Comparison of ENCODE assay signal across 8 cellular contexts in genomic region chr20:53934421-53935352, GRCh38.
DNase-seq lines count a peak whose midpoint lies in the region; ATAC-seq, FAIRE-seq and TF ChIP-seq lines count a peak whose summit lies in the region.

No MANE protein-coding gene starts in this region.

- H3K4me1 ChIP-seq in adipocyte (ENCODE audit: control insufficient read depth, insufficient read depth, low read length) (peaks cover 41% of the 10 kb centered on the region), kidney (ENCODE audit: control insufficient read depth in 1 of 2, insufficient read depth in 1 of 2, low read depth in 1 of 2, low read length in 2 of 2) (peaks cover 4 to 14% of the 10 kb centered on the region in 2 donors), thyroid gland (peaks cover 28 to 42% of the 10 kb centered on the region in 2 donors)

- DNase-seq in AG08396 (ENCODE audit: low spot score) (peak; percentile 79), LHCN-M2 (ENCODE audit: low read depth) (peak; percentile 95), adipocyte (ENCODE audit: low read depth) (peak; percentile 79), kidney (no peak), thyroid gland (peak in 1 of 2 donors; percentile 35), NCI-H2107 (lab: John Stamatoyannopoulos, UW) (no peak)

- H3K27me3 ChIP-seq in adipocyte (replicated peaks; ENCODE audit: control insufficient read depth, insufficient read depth, low read length) (no peaks in the 10 kb centered on the region), thyroid gland (no peaks in the 10 kb centered on the region)

- H3K27ac ChIP-seq in kidney (ENCODE audit: low read depth in 2 of 2, low read length in 2 of 2) = peak overlapping the region; percentile 13 to 40
- peak overlapping the region; percentile 23 to 54 (median 34) for H3K27ac ChIP-seq in thyroid gland

- H3K36me3 ChIP-seq in adipocyte (ENCODE audit: control insufficient read depth, insufficient read depth, low read length, severe bottlenecking) = no peaks in the 10 kb centered on the region
- no peaks in the 10 kb centered on the region for H3K36me3 ChIP-seq in kidney (ENCODE audit: control insufficient read depth in 1 of 2, insufficient read depth in 2 of 2, low read length in 2 of 2)
- no peaks in the 10 kb centered on the region for H3K36me3 ChIP-seq in thyroid gland

- TF ChIP-seq CTCF in kidney (IDR thresholded peaks at IDR 0.05; ENCODE audit: borderline replicate concordance, extremely low read depth, insufficient read depth) (no peak), thyroid gland (IDR thresholded peaks at IDR 0.05) (no peak)

- no peaks in the 10 kb centered on the region for H3K9me3 ChIP-seq in adipocyte (ENCODE audit: control insufficient read depth, low read length)
- H3K9me3 ChIP-seq in kidney (ENCODE audit: control insufficient read depth in 1 of 2, low read length in 2 of 2) = no peaks in the 10 kb centered on the region
- H3K9me3 ChIP-seq in thyroid gland = no peaks in the 10 kb centered on the region

- no peak for FAIRE-seq in kidney (lab: Jason Lieb, UNC)

- WGBS in thyroid gland, 2 donors = 55 to 64% methylated on average over 6 of the region's 6 CpGs

- H3K4me3 ChIP-seq in adipocyte (ENCODE audit: low read length) (peak overlapping the region; percentile 2), kidney (ENCODE audit: low read length in 2 of 2) (no peak overlapping the region), thyroid gland (replicated peaks in 1 of 3) (no peak overlapping the region)

- H3K9ac ChIP-seq in adipocyte (ENCODE audit: low read length) = peak overlapping the region; percentile 58
- peak overlapping the region in 1 of 2 donors; percentile 20 for H3K9ac ChIP-seq in kidney (ENCODE audit: low read length in 2 of 2)

- TF ChIP-seq POLR2A in thyroid gland (IDR thresholded peaks at IDR 0.05) = no peak

- intact Hi-C loops in kidney (cut with DNase I) (no loop called here), thyroid gland (cut with DNase I) (no loop called here)

- ATAC-seq in GM19324 (IDR thresholded peaks at IDR 0.05; ENCODE audit: low FRiP score, unreplicated experiment) (peak; percentile 41), GM21515 (IDR thresholded peaks at IDR 0.05; ENCODE audit: unreplicated experiment) (no peak)

Comparison
In these comparisons a context has a peak if more than half of its experiments do, and no peak if none do; other contexts are left out.
1. DNase-seq: peak in AG08396 (single experiment), LHCN-M2 (single experiment) and adipocyte (single experiment); none in kidney (single experiment) and NCI-H2107 (single experiment).